Comparison of ENCODE assay signal across 16 cellular contexts in genomic region chr6:143018955-143019354, GRCh38.
"Had no signal": no experiment of that assay in that cellular context is flagged by ENCODE, and none has a peak within 500 bp of the region (broad histone marks: within the 10 kb centered on the region; RNA-seq: fewer than 3 reads in every experiment).

No MANE protein-coding gene starts in this region.

- H3K9me3 ChIP-seq: tibial artery had no signal

- H3K27me3 ChIP-seq: foreskin keratinocyte, tibial artery had no signal

- H3K27ac ChIP-seq: foreskin keratinocyte, tibial artery had no signal

- H3K36me3 ChIP-seq: tibial artery had no signal

- H3K4me1 ChIP-seq: foreskin keratinocyte, tibial artery had no signal

- ATAC-seq: activated CD4-positive, CD25-positive, alpha-beta regulatory T cell treated with anti-CD3 and anti-CD28 coated beads, Interleukin-2, amount 50 U/mL, for 24 hours; activated T-cell treated with anti-CD3 and anti-CD28 coated beads, Interleukin-2, amount 50 U/mL, for 4 hours; foreskin keratinocyte; stimulated activated naive CD8-positive, alpha-beta T cell treated with anti-CD3 and anti-CD28 coated beads, Interleukin-15, Interleukin-2, amounts not matched to agents 100 U/mL and 50 U/mL, for 24 hours had no signal

- DNase-seq: activated CD4-positive, alpha-beta T cell treated with anti-CD3 and anti-CD28 coated beads, Interleukin-2, amount 50 U/mL, for 1 hour; activated CD8-positive, alpha-beta memory T cell treated with anti-CD3 and anti-CD28 coated beads, Interleukin-2, amount 50 U/mL, for 4 hours; activated naive CD4-positive, alpha-beta T cell treated with anti-CD3 and anti-CD28 coated beads for 36 hours; activated T-cell treated with anti-CD3 and anti-CD28 coated beads, Interleukin-2, amount 50 U/mL, for 4 hours; anterior cingulate cortex; cerebellar nuclear complex; effector CD4-positive, alpha-beta T cell; foreskin keratinocyte; hypothalamus; midbrain; stimulated activated naive CD8-positive, alpha-beta T cell treated with anti-CD3 and anti-CD28 coated beads, Interleukin-15, Interleukin-2, amounts not matched to agents 100 U/mL and 50 U/mL, for 24 hours; substantia nigra; tibial artery had no signal

- FAIRE-seq: keratinocyte had no signal

- H3K4me3 ChIP-seq: lung, tibial artery had no signal
